ENCODE assay signal across 9 cellular contexts in the genomic region with DNA sequence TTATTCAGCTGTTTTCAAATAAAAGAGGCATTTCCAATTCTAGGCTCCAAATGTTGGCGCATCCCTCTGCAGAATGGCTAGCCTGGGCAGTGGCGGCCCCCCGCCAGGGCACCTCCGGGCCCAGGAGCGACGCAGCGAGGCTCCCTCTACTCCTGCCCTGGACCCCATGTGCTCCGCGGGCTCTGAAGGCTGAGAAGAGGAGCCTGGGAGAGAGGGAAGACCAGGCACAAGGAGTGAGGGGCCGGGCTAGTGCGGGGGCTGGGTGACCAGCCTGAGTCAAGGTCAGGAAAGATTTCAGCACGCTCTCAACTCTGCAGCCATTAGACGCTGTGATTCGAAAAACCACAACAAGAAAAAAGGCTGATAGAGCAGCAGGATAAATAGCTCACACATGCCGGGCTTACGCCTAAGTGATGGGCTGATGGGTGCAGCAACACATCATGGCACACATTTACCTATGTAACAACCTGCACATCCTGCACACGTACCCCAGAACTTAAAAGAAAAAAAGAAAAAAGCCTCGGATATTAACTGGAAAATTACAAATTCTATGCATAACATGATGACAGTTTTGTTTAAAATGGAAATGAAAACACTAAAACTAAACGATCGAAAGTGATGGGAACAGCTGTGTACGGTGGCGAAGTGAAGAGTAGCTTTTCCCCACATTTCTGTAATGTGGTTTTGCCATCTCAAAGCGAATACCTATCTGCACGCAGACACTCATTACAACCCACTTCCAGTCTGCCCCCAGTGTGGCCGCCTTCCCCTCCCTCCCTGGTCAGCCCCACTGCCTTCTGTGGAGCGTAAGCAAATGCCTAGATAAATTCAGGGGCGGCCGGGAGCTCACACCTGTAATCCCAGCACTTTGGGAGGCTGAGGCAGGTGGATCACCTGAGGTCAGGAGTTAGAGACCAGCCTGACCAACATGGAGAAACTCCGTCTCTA. TPM values are rescaled to one million over a fixed set of nuclear protein-coding genes. Genes with fewer than 3 reads are reported as not detected.
A peak's percentile ranks its signal among the peaks of the same experiment; 100 is the strongest.
DNase-seq lines count a peak whose midpoint lies in the region; ATAC-seq and TF ChIP-seq lines count a peak whose summit lies in the region.
"Had no signal": no experiment of that assay in that cellular context is flagged by ENCODE, and none has a peak within 500 bp of the region (broad histone marks: within the 10 kb centered on the region; RNA-seq: fewer than 3 reads in every experiment).

No MANE protein-coding gene starts in this region.

- no peak for ATAC-seq in HG03521 (IDR thresholded peaks at IDR 0.05; ENCODE audit: unreplicated experiment)
- ATAC-seq in GM18861 (IDR thresholded peaks at IDR 0.05; ENCODE audit: unreplicated experiment) = no peak
- no peak for ATAC-seq in GM18870 (IDR thresholded peaks at IDR 0.05; ENCODE audit: unreplicated experiment)

- TF ChIP-seq CTCF in fibroblast of the aortic adventitia (IDR thresholded peaks at IDR 0.05; ENCODE audit: insufficient read depth, low read length) = no peak

- no peaks in the 10 kb centered on the region for H3K36me3 ChIP-seq in rectal smooth muscle tissue (ENCODE audit: control insufficient read depth, insufficient read depth, low read length)

- H3K4me3 ChIP-seq in fibroblast of the aortic adventitia (ENCODE audit: low read depth, low read length) (peak overlapping the region; percentile 42), rectal smooth muscle tissue (ENCODE audit: low read length) (no peak overlapping the region)

- H3K4me3 Mint-ChIP-seq in T-helper 1 cell treated with Interleukin-12 subunit alpha and Interleukin-12 subunit beta and Interleukin-4 antibody, amounts not matched to agents 30 μg/mL and 1 μg/mL, for 36 hours = peak overlapping the region; percentile 25

- H3K36me3 Mint-ChIP-seq in T-helper 1 cell treated with Interleukin-12 subunit alpha and Interleukin-12 subunit beta and Interleukin-4 antibody, amounts not matched to agents 30 μg/mL and 1 μg/mL, for 36 hours (ENCODE audit: low read depth) = peaks cover 1% of the 10 kb centered on the region

- no peak overlapping the region for H3K27ac Mint-ChIP-seq in T-helper 1 cell treated with Interleukin-12 subunit alpha and Interleukin-12 subunit beta and Interleukin-4 antibody, amounts not matched to agents 30 μg/mL and 1 μg/mL, for 36 hours

- H3K27me3 ChIP-seq in rectal smooth muscle tissue (ENCODE audit: control insufficient read depth, insufficient read depth, low read length) = no peaks in the 10 kb centered on the region

- H3K4me1 Mint-ChIP-seq in T-helper 1 cell treated with Interleukin-12 subunit alpha and Interleukin-12 subunit beta and Interleukin-4 antibody, amounts not matched to agents 30 μg/mL and 1 μg/mL, for 36 hours (ENCODE audit: low read depth) = peaks cover 8% of the 10 kb centered on the region

- H3K4me1 ChIP-seq in rectal smooth muscle tissue (ENCODE audit: control insufficient read depth, insufficient read depth, low read length) = peaks cover 13% of the 10 kb centered on the region

- H3K27ac ChIP-seq in rectal smooth muscle tissue (ENCODE audit: low read depth, low read length) = peak overlapping the region; percentile 32

- no peaks in the 10 kb centered on the region for H3K9me3 Mint-ChIP-seq in T-helper 1 cell treated with Interleukin-12 subunit alpha and Interleukin-12 subunit beta and Interleukin-4 antibody, amounts not matched to agents 30 μg/mL and 1 μg/mL, for 36 hours

- peak; percentile 46 for DNase-seq in AG20443 (ENCODE audit: low spot score)
- DNase-seq in fibroblast of the aortic adventitia (ENCODE audit: low read depth) = peak; percentile 57
- DNase-seq in NCI-H1436 treated with DMSO at 0.1 percent for 48 hours (lab: John Stamatoyannopoulos, UW) = no peak
- DNase-seq: NCI-H526 had no signal

- peaks cover 15% of the 10 kb centered on the region for H3K27me3 Mint-ChIP-seq in T-helper 1 cell treated with Interleukin-12 subunit alpha and Interleukin-12 subunit beta and Interleukin-4 antibody, amounts not matched to agents 30 μg/mL and 1 μg/mL, for 36 hours (ENCODE audit: low read depth)

- H3K9ac ChIP-seq in rectal smooth muscle tissue (ENCODE audit: low read length) = no peak overlapping the region

RNA-seq across cellular contexts. Expression of a gene that starts 44.4 kb away (rescaled TPM):
- total RNA-seq in fibroblast of the aortic adventitia (ENCODE audit: low replicate concordance) = 22.2 and 54.9 TPM in 2 replicates

RNA-seq across cellular contexts. Expression of a gene that starts 52.9 kb away (rescaled TPM):
- 23.1 and 30.4 TPM in 2 replicates for total RNA-seq in fibroblast of the aortic adventitia (ENCODE audit: low replicate concordance)

RNA-seq across cellular contexts. Expression of a gene that starts 56.3 kb away (rescaled TPM):
- total RNA-seq in fibroblast of the aortic adventitia (ENCODE audit: low replicate concordance) = 17.1 and 24.5 TPM in 2 replicates
